ENCODE assay signal across 1 cellular context in genomic region chr7:106567204-106568001, GRCh38.
TF ChIP-seq lines count a peak whose summit lies in the region.
"Not testable (repeated sequence)": the region's sequence is repeated elsewhere in the genome, so short reads cannot be mapped to it uniquely, and the experiment has no call there.

No MANE protein-coding gene starts in this region.

TF ChIP-seq in K562, 482 proteins besides CTCF, POLR2A, EP300 and RAD21 (continued from another document):
- TF ChIP-seq STAT5B (CRISPR knock-in tag; IDR thresholded peaks at IDR 0.05), result 0 out of 2 replicates have a peak, but pooled peaks have one; percentile 30
- not testable (repeated sequence) for TF ChIP-seq JUND (IDR thresholded peaks at IDR 0.05; ENCODE audit: borderline replicate concordance, low read depth, low read length); ZNF740 (CRISPR knock-in tag; IDR thresholded peaks at IDR 0.05); NR4A1 (CRISPR knock-in tag; IDR thresholded peaks at IDR 0.05); NR2C1 (IDR thresholded peaks at IDR 0.05)
- peak; percentile 7; the same call in 1 of the 3 replicates for TF ChIP-seq JUND (tag; IDR thresholded peaks at IDR 0.05; ENCODE audit: borderline replicate concordance, low read depth, low read length)
- TF ChIP-seq, protein P1, sequence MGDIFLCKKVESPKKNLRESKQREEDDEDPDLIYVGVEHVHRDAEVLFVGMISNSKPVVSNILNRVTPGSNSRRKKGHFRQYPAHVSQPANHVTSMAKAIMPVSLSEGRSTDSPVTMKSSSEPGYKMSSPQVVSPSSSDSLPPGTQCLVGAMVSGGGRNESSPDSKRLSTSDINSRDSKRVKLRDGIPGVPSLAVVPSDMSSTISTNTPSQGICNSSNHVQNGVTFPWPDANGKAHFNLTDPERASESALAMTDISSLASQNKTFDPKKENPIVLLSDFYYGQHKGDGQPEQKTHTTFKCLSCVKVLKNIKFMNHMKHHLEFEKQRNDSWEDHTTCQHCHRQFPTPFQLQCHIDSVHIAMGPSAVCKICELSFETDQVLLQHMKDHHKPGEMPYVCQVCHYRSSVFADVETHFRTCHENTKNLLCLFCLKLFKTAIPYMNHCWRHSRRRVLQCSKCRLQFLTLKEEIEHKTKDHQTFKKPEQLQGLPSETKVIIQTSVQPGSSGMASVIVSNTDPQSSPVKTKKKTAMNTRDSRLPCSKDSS (IDR thresholded peaks at IDR 0.05; ENCODE audit: low read depth, partially characterized antibody), result peak; percentile 25
- peak in 1 of 2 experiments; percentile 84; a peak in 2 of 4 replicates for TF ChIP-seq ZNF740 (tag; IDR thresholded peaks at IDR 0.05)
- TF ChIP-seq TRIM28 (IDR thresholded peaks at IDR 0.05), result peak; percentile 80
- TF ChIP-seq CXXC5 (CRISPR knock-in tag; IDR thresholded peaks at IDR 0.05), result peak; percentile 50
- TF ChIP-seq NR4A1 (tag; IDR thresholded peaks at IDR 0.05), result peak; percentile 94
- TF ChIP-seq, protein P2, sequence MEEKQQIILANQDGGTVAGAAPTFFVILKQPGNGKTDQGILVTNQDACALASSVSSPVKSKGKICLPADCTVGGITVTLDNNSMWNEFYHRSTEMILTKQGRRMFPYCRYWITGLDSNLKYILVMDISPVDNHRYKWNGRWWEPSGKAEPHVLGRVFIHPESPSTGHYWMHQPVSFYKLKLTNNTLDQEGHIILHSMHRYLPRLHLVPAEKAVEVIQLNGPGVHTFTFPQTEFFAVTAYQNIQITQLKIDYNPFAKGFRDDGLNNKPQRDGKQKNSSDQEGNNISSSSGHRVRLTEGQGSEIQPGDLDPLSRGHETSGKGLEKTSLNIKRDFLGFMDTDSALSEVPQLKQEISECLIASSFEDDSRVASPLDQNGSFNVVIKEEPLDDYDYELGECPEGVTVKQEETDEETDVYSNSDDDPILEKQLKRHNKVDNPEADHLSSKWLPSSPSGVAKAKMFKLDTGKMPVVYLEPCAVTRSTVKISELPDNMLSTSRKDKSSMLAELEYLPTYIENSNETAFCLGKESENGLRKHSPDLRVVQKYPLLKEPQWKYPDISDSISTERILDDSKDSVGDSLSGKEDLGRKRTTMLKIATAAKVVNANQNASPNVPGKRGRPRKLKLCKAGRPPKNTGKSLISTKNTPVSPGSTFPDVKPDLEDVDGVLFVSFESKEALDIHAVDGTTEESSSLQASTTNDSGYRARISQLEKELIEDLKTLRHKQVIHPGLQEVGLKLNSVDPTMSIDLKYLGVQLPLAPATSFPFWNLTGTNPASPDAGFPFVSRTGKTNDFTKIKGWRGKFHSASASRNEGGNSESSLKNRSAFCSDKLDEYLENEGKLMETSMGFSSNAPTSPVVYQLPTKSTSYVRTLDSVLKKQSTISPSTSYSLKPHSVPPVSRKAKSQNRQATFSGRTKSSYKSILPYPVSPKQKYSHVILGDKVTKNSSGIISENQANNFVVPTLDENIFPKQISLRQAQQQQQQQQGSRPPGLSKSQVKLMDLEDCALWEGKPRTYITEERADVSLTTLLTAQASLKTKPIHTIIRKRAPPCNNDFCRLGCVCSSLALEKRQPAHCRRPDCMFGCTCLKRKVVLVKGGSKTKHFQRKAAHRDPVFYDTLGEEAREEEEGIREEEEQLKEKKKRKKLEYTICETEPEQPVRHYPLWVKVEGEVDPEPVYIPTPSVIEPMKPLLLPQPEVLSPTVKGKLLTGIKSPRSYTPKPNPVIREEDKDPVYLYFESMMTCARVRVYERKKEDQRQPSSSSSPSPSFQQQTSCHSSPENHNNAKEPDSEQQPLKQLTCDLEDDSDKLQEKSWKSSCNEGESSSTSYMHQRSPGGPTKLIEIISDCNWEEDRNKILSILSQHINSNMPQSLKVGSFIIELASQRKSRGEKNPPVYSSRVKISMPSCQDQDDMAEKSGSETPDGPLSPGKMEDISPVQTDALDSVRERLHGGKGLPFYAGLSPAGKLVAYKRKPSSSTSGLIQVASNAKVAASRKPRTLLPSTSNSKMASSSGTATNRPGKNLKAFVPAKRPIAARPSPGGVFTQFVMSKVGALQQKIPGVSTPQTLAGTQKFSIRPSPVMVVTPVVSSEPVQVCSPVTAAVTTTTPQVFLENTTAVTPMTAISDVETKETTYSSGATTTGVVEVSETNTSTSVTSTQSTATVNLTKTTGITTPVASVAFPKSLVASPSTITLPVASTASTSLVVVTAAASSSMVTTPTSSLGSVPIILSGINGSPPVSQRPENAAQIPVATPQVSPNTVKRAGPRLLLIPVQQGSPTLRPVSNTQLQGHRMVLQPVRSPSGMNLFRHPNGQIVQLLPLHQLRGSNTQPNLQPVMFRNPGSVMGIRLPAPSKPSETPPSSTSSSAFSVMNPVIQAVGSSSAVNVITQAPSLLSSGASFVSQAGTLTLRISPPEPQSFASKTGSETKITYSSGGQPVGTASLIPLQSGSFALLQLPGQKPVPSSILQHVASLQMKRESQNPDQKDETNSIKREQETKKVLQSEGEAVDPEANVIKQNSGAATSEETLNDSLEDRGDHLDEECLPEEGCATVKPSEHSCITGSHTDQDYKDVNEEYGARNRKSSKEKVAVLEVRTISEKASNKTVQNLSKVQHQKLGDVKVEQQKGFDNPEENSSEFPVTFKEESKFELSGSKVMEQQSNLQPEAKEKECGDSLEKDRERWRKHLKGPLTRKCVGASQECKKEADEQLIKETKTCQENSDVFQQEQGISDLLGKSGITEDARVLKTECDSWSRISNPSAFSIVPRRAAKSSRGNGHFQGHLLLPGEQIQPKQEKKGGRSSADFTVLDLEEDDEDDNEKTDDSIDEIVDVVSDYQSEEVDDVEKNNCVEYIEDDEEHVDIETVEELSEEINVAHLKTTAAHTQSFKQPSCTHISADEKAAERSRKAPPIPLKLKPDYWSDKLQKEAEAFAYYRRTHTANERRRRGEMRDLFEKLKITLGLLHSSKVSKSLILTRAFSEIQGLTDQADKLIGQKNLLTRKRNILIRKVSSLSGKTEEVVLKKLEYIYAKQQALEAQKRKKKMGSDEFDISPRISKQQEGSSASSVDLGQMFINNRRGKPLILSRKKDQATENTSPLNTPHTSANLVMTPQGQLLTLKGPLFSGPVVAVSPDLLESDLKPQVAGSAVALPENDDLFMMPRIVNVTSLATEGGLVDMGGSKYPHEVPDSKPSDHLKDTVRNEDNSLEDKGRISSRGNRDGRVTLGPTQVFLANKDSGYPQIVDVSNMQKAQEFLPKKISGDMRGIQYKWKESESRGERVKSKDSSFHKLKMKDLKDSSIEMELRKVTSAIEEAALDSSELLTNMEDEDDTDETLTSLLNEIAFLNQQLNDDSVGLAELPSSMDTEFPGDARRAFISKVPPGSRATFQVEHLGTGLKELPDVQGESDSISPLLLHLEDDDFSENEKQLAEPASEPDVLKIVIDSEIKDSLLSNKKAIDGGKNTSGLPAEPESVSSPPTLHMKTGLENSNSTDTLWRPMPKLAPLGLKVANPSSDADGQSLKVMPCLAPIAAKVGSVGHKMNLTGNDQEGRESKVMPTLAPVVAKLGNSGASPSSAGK (IDR thresholded peaks at IDR 0.05), result peak; percentile 63
- peak; percentile 18 for TF ChIP-seq E2F8 (IDR thresholded peaks at IDR 0.05; ENCODE audit: low read depth, partially characterized antibody)
- peak; percentile 71 for TF ChIP-seq NR2C1 (tag; IDR thresholded peaks at IDR 0.05)
- 0 out of 2 replicates have a peak, but pooled peaks have one; percentile 14 for TF ChIP-seq MTA1 (IDR thresholded peaks at IDR 0.05; ENCODE audit: borderline replicate concordance)
- TF ChIP-seq ZNF592 (IDR thresholded peaks at IDR 0.05), result peak; percentile 95
- TF ChIP-seq DEAF1 (CRISPR knock-in tag; IDR thresholded peaks at IDR 0.05), result peak; percentile 10; the same call in 1 of the 2 replicates
- peak; percentile 67; the same call in 1 of the 2 replicates for TF ChIP-seq E2F3 (CRISPR knock-in tag; IDR thresholded peaks at IDR 0.05)
- peak; percentile 45; the same call in 1 of the 2 replicates for TF ChIP-seq DIDO1 (tag; IDR thresholded peaks at IDR 0.05; ENCODE audit: low read depth)
- TF ChIP-seq PTRF (tag; IDR thresholded peaks at IDR 0.05), result peak; percentile 86
- 0 out of 2 replicates have a peak, but pooled peaks have one; percentile 5 for TF ChIP-seq MTF1 (CRISPR knock-in tag; IDR thresholded peaks at IDR 0.05; ENCODE audit: borderline replicate concordance)
- peak in 1 of 2 experiments; percentile 59; a peak in 2 of 3 replicates for TF ChIP-seq CBX3 (IDR thresholded peaks at IDR 0.05; ENCODE audit: borderline replicate concordance in 1 of 2, low read length in 2 of 2)
- peak; percentile 92 for TF ChIP-seq NFRKB (IDR thresholded peaks at IDR 0.05; ENCODE audit: low read depth)
- TF ChIP-seq PTTG1 (tag; IDR thresholded peaks at IDR 0.05; ENCODE audit: low read depth), result peak; percentile 74
- 0 out of 2 replicates have a peak, but pooled peaks have one; percentile 77 for TF ChIP-seq IFI16 (CRISPR knock-in tag; IDR thresholded peaks at IDR 0.05)
